Comparison of ENCODE assay signal across 1 cellular context in the genomic region with DNA sequence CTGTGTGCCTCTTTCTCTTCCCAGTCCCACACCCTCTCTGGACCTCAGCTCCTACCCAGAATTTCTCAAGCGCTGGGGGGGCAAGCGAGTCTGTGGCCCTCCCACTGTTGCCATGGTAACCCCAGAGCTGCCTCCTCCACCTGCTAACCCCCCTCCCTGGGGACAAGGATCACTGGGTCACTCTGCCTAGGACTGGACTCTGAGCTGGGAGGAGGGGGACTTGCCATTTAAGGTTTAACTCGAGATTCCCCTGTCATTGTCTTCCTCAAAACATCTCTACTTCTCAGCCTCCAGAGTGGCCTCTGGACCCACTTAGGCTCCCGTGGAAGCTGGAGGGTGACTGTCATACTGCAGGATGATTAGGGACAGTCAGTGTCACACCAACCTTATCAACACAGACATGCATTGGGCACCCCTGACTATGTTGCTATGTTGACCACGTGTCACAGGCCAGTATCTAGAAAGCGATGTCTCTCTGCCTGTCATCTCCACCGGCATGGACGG.
A peak's percentile ranks its signal among the peaks of the same experiment; 100 is the strongest.
TF ChIP-seq lines count a peak whose summit lies in the region.

No MANE protein-coding gene starts in this region.

TF ChIP-seq in HepG2, 621 proteins besides CTCF, POLR2A, EP300 and RAD21 (continued from another document and continues in another):
- TF ChIP-seq, protein P1, sequence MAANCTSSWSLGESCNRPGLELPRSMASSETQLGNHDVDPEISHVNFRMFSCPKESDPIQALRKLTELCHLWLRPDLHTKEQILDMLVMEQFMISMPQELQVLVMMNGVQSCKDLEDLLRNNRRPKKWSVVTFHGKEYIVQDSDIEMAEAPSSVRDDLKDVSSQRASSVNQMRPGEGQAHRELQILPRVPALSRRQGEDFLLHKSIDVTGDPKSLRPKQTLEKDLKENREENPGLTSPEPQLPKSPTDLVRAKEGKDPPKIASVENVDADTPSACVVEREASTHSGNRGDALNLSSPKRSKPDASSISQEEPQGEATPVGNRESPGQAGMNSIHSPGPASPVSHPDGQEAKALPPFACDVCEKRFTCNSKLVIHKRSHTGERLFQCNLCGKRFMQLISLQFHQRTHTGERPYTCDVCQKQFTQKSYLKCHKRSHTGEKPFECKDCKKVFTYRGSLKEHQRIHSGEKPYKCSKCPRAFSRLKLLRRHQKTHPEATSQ (CRISPR knock-in tag; IDR thresholded peaks at IDR 0.05; ENCODE audit: borderline replicate concordance) = no peak
- TF ChIP-seq, protein P2, sequence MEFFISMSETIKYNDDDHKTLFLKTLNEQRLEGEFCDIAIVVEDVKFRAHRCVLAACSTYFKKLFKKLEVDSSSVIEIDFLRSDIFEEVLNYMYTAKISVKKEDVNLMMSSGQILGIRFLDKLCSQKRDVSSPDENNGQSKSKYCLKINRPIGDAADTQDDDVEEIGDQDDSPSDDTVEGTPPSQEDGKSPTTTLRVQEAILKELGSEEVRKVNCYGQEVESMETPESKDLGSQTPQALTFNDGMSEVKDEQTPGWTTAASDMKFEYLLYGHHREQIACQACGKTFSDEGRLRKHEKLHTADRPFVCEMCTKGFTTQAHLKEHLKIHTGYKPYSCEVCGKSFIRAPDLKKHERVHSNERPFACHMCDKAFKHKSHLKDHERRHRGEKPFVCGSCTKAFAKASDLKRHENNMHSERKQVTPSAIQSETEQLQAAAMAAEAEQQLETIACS (CRISPR knock-in tag; IDR thresholded peaks at IDR 0.05) = no peak
- TF ChIP-seq SAFB2 (CRISPR knock-in tag; IDR thresholded peaks at IDR 0.05; ENCODE audit: borderline replicate concordance, low read depth) (no peak), KLF11 (CRISPR knock-in tag; IDR thresholded peaks at IDR 0.05) (no peak), ZSCAN12 (CRISPR knock-in tag; IDR thresholded peaks at IDR 0.05) (no peak), CEBPB (IDR thresholded peaks at IDR 0.05; ENCODE audit: borderline replicate concordance, low read depth, low read length) (peak; percentile 41; the same call in 1 of the 2 replicates), JUN (CRISPR knock-in tag; IDR thresholded peaks at IDR 0.05) (no peak), HDAC6 (IDR thresholded peaks at IDR 0.05; ENCODE audit: low read depth, low read length) (no peak), PHB2 (IDR thresholded peaks at IDR 0.05; ENCODE audit: partially characterized antibody) (no peak), KDM2A (CRISPR knock-in tag; IDR thresholded peaks at IDR 0.05; ENCODE audit: borderline replicate concordance, low read depth) (no peak; the same call in 1 of the 2 replicates), RFXAP (CRISPR knock-in tag; IDR thresholded peaks at IDR 0.05; ENCODE audit: borderline replicate concordance) (peak; percentile 96), ZNF878 (CRISPR knock-in tag; IDR thresholded peaks at IDR 0.05) (no peak), SCMH1 (CRISPR knock-in tag; IDR thresholded peaks at IDR 0.05; ENCODE audit: borderline replicate concordance) (no peak), ZNF530 (CRISPR knock-in tag; IDR thresholded peaks at IDR 0.05; ENCODE audit: low read depth) (no peak), NFIB (CRISPR knock-in tag; IDR thresholded peaks at IDR 0.05; ENCODE audit: borderline replicate concordance) (no peak), PCBP1 (IDR thresholded peaks at IDR 0.05; ENCODE audit: borderline replicate concordance, low read depth, low read length) (no peak), ZNF446 (CRISPR knock-in tag; IDR thresholded peaks at IDR 0.05) (no peak), NR2F6 (IDR thresholded peaks at IDR 0.05) (peak; percentile 78), NR2F6 (CRISPR knock-in tag; IDR thresholded peaks at IDR 0.05) (peak; percentile 72; the same call in 1 of the 2 replicates), JDP2 (CRISPR knock-in tag; IDR thresholded peaks at IDR 0.05; ENCODE audit: borderline replicate concordance) (no peak), ZNF615 (CRISPR knock-in tag; IDR thresholded peaks at IDR 0.05; ENCODE audit: borderline replicate concordance) (no peak), TBL1XR1 (IDR thresholded peaks at IDR 0.05; ENCODE audit: borderline replicate concordance, low read length, partially characterized antibody) (peak; percentile 43), ZNF343 (CRISPR knock-in tag; IDR thresholded peaks at IDR 0.05) (no peak), TOPORS (CRISPR knock-in tag; IDR thresholded peaks at IDR 0.05) (no peak), ZNF121 (CRISPR knock-in tag; IDR thresholded peaks at IDR 0.05) (no peak), SIN3A (IDR thresholded peaks at IDR 0.05; ENCODE audit: borderline replicate concordance, low read depth, low read length) (peak; percentile 46; the same call in 1 of the 2 replicates), ZNF652 (CRISPR knock-in tag; IDR thresholded peaks at IDR 0.05; ENCODE audit: borderline replicate concordance, low read depth) (no peak)
- TF ChIP-seq, protein P3, sequence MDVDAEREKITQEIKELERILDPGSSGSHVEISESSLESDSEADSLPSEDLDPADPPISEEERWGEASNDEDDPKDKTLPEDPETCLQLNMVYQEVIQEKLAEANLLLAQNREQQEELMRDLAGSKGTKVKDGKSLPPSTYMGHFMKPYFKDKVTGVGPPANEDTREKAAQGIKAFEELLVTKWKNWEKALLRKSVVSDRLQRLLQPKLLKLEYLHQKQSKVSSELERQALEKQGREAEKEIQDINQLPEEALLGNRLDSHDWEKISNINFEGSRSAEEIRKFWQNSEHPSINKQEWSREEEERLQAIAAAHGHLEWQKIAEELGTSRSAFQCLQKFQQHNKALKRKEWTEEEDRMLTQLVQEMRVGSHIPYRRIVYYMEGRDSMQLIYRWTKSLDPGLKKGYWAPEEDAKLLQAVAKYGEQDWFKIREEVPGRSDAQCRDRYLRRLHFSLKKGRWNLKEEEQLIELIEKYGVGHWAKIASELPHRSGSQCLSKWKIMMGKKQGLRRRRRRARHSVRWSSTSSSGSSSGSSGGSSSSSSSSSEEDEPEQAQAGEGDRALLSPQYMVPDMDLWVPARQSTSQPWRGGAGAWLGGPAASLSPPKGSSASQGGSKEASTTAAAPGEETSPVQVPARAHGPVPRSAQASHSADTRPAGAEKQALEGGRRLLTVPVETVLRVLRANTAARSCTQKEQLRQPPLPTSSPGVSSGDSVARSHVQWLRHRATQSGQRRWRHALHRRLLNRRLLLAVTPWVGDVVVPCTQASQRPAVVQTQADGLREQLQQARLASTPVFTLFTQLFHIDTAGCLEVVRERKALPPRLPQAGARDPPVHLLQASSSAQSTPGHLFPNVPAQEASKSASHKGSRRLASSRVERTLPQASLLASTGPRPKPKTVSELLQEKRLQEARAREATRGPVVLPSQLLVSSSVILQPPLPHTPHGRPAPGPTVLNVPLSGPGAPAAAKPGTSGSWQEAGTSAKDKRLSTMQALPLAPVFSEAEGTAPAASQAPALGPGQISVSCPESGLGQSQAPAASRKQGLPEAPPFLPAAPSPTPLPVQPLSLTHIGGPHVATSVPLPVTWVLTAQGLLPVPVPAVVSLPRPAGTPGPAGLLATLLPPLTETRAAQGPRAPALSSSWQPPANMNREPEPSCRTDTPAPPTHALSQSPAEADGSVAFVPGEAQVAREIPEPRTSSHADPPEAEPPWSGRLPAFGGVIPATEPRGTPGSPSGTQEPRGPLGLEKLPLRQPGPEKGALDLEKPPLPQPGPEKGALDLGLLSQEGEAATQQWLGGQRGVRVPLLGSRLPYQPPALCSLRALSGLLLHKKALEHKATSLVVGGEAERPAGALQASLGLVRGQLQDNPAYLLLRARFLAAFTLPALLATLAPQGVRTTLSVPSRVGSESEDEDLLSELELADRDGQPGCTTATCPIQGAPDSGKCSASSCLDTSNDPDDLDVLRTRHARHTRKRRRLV (CRISPR knock-in tag; IDR thresholded peaks at IDR 0.05) = no peak
- TF ChIP-seq, protein P4, sequence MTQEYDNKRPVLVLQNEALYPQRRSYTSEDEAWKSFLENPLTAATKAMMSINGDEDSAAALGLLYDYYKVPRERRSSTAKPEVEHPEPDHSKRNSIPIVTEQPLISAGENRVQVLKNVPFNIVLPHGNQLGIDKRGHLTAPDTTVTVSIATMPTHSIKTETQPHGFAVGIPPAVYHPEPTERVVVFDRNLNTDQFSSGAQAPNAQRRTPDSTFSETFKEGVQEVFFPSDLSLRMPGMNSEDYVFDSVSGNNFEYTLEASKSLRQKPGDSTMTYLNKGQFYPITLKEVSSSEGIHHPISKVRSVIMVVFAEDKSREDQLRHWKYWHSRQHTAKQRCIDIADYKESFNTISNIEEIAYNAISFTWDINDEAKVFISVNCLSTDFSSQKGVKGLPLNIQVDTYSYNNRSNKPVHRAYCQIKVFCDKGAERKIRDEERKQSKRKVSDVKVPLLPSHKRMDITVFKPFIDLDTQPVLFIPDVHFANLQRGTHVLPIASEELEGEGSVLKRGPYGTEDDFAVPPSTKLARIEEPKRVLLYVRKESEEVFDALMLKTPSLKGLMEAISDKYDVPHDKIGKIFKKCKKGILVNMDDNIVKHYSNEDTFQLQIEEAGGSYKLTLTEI (CRISPR knock-in tag; conservative IDR thresholded peaks at IDR 0.05) = no peak
- TF ChIP-seq, protein P5, sequence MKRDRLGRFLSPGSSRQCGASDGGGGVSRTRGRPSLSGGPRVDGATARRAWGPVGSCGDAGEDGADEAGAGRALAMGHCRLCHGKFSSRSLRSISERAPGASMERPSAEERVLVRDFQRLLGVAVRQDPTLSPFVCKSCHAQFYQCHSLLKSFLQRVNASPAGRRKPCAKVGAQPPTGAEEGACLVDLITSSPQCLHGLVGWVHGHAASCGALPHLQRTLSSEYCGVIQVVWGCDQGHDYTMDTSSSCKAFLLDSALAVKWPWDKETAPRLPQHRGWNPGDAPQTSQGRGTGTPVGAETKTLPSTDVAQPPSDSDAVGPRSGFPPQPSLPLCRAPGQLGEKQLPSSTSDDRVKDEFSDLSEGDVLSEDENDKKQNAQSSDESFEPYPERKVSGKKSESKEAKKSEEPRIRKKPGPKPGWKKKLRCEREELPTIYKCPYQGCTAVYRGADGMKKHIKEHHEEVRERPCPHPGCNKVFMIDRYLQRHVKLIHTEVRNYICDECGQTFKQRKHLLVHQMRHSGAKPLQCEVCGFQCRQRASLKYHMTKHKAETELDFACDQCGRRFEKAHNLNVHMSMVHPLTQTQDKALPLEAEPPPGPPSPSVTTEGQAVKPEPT (CRISPR knock-in tag; IDR thresholded peaks at IDR 0.05; ENCODE audit: low read depth) = no peak
- TF ChIP-seq, protein P6, sequence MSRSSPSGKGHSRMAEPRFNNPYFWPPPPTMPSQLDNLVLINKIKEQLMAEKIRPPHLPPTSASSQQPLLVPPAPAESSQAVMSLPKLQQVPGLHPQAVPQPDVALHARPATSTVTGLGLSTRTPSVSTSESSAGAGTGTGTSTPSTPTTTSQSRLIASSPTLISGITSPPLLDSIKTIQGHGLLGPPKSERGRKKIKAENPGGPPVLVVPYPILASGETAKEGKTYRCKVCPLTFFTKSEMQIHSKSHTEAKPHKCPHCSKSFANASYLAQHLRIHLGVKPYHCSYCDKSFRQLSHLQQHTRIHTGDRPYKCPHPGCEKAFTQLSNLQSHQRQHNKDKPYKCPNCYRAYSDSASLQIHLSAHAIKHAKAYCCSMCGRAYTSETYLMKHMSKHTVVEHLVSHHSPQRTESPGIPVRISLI (CRISPR knock-in tag; IDR thresholded peaks at IDR 0.05; ENCODE audit: borderline replicate concordance) = no peak
- TF ChIP-seq, protein P7, sequence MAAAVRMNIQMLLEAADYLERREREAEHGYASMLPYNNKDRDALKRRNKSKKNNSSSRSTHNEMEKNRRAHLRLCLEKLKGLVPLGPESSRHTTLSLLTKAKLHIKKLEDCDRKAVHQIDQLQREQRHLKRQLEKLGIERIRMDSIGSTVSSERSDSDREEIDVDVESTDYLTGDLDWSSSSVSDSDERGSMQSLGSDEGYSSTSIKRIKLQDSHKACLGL (CRISPR knock-in tag; IDR thresholded peaks at IDR 0.05) = 0 out of 2 replicates have a peak, but pooled peaks have one; percentile 63
- TF ChIP-seq, protein P8, sequence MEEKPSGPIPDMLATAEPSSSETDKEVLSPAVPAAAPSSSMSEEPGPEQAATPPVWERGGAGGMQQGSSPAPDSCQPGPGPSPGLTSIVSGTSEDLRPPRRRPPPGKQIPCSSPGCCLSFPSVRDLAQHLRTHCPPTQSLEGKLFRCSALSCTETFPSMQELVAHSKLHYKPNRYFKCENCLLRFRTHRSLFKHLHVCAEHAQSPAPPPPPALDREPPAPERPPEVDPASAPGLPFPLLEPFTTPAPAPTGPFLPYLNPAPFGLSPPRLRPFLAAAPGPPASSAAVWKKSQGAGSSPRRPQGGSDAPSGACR (CRISPR knock-in tag; IDR thresholded peaks at IDR 0.05) = no peak
- TF ChIP-seq, protein P9, sequence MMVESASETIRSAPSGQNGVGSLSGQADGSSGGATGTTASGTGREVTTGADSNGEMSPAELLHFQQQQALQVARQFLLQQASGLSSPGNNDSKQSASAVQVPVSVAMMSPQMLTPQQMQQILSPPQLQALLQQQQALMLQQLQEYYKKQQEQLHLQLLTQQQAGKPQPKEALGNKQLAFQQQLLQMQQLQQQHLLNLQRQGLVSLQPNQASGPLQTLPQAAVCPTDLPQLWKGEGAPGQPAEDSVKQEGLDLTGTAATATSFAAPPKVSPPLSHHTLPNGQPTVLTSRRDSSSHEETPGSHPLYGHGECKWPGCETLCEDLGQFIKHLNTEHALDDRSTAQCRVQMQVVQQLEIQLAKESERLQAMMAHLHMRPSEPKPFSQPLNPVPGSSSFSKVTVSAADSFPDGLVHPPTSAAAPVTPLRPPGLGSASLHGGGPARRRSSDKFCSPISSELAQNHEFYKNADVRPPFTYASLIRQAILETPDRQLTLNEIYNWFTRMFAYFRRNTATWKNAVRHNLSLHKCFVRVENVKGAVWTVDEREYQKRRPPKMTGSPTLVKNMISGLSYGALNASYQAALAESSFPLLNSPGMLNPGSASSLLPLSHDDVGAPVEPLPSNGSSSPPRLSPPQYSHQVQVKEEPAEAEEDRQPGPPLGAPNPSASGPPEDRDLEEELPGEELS (CRISPR knock-in tag; IDR thresholded peaks at IDR 0.05) = no peak
- TF ChIP-seq, protein P10, sequence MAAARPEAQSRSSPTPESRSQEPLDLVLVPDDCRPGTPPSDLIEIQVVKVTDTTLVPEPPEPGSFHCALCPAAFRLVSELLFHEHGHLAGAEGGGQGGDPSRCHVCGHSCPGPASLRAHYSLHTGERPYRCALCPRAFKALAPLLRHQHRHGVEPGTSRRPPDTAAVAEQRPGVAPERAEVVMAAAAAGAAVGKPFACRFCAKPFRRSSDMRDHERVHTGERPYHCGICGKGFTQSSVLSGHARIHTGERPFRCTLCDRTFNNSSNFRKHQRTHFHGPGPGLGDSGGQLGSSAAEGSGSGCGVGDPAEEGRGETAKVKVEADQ (CRISPR knock-in tag; IDR thresholded peaks at IDR 0.05; ENCODE audit: borderline replicate concordance) = no peak
- TF ChIP-seq, protein P11, sequence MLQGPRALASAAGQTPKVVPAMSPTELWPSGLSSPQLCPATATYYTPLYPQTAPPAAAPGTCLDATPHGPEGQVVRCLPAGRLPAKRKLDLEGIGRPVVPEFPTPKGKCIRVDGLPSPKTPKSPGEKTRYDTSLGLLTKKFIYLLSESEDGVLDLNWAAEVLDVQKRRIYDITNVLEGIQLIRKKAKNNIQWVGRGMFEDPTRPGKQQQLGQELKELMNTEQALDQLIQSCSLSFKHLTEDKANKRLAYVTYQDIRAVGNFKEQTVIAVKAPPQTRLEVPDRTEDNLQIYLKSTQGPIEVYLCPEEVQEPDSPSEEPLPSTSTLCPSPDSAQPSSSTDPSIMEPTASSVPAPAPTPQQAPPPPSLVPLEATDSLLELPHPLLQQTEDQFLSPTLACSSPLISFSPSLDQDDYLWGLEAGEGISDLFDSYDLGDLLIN (CRISPR knock-in tag; IDR thresholded peaks at IDR 0.05; ENCODE audit: borderline replicate concordance) = no peak
- TF ChIP-seq, protein P12, sequence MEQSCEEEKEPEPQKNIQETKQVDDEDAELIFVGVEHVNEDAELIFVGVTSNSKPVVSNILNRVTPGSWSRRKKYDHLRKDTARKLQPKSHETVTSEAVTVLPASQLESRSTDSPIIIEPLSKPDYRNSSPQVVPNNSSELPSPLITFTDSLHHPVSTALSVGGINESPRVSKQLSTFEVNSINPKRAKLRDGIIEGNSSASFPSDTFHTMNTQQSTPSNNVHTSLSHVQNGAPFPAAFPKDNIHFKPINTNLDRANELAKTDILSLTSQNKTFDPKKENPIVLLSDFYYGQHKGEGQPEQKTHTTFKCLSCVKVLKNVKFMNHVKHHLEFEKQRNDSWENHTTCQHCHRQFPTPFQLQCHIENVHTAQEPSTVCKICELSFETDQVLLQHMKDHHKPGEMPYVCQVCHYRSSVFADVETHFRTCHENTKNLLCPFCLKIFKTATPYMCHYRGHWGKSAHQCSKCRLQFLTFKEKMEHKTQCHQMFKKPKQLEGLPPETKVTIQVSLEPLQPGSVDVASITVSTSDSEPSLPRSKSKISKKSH (CRISPR knock-in tag; IDR thresholded peaks at IDR 0.05; ENCODE audit: borderline replicate concordance) = no peak
